18 cellular contexts compared by ENCODE assay signal in genomic region chr6:121485359-121485809, GRCh38. TPM values are rescaled to one million over a fixed set of nuclear protein-coding genes. Genes with fewer than 3 reads are reported as not detected.
A peak's percentile ranks its signal among the peaks of the same experiment; 100 is the strongest.
DNase-seq lines count a peak whose midpoint lies in the region; ATAC-seq and TF ChIP-seq lines count a peak whose summit lies in the region.
"Had no signal": no experiment of that assay in that cellular context is flagged by ENCODE, and none has a peak within 500 bp of the region (broad histone marks: within the 10 kb centered on the region; RNA-seq: fewer than 3 reads in every experiment).

No MANE protein-coding gene starts in this region.

- H2BK15ac ChIP-seq in IMR-90 (ENCODE audit: low read depth, low read length), result no peak overlapping the region

- peaks cover 2% of the 10 kb centered on the region; the same call in 1 of the 2 replicates for H3K4me1 ChIP-seq in IMR-90 (ENCODE audit: control insufficient read depth, insufficient read depth, low read length)
- H3K4me1 ChIP-seq: BE2C had no signal

- H2BK20ac ChIP-seq in IMR-90 (ENCODE audit: low read depth, low read length), result no peak overlapping the region

- POLR2A ChIA-PET in IMR-90 (lab: Charles Lee; ENCODE audit: unreplicated experiment), result no interaction called here

- BruUV-seq in IMR-90 (replicated peaks; lab: Mats Ljungman, UMichigan), result no TSS peak

- DNase-seq in Caki2 (ENCODE audit: low read depth) (peak; percentile 13), IMR-90 (peak; percentile 14), dermis microvascular lymphatic vessel endothelial cell (ENCODE audit: low read depth in 2 of 2) (peak; percentile 59 to 67), lung microvascular endothelial cell (ENCODE audit: low read depth in 2 of 2) (peak; percentile 27 to 68), NCI-H748 treated with DMSO at 0.1 percent for 48 hours (lab: John Stamatoyannopoulos, UW) (no peak)
- DNase-seq: activated CD8-positive, alpha-beta memory T cell treated with anti-CD3 and anti-CD28 coated beads, Interleukin-2, amount 10 ng/mL, durations not matched to agents 7 days and 5 days; activated naive CD4-positive, alpha-beta T cell; BE2C; DND-41; Kasumi-1; NCI-H187; NCI-H526 treated with DMSO at 0.1 percent for 48 hours; stimulated activated naive CD8-positive, alpha-beta T cell treated with anti-CD3 and anti-CD28 coated beads, Interleukin-15, Interleukin-2, amounts not matched to agents 100 U/mL and 50 U/mL, for 24 hours; T-helper 1 cell; uterus had no signal

- H3K23ac ChIP-seq in IMR-90 (ENCODE audit: low read depth, low read length), result no peak overlapping the region; the same call in 1 of the 2 replicates

- in situ Hi-C loops in Caki2 (cut with HindIII; ENCODE audit: low pct_unique_long_range_greater_than_20kb, low sequenced_read_pairs), result no loop called here
- in situ Hi-C loops in IMR-90 (cut with MboI; ENCODE audit: low sequenced_read_pairs), result no loop called here

- no peaks in the 10 kb centered on the region for H3K9me1 ChIP-seq in IMR-90 (ENCODE audit: insufficient read depth, low read length)

- H3K27me3 ChIP-seq in IMR-90 (ENCODE audit: control insufficient read depth, insufficient read depth, low read length), result no peaks in the 10 kb centered on the region
- H3K27me3 ChIP-seq: BE2C, uterus had no signal

- no peak overlapping the region for H3K9ac ChIP-seq in IMR-90 (ENCODE audit: low read depth, low read length)

- H3K14ac ChIP-seq in IMR-90 (replicated peaks; ENCODE audit: low read depth, low read length), result no peak overlapping the region

- H3K9me3 ChIP-seq in IMR-90 (ENCODE audit: control insufficient read depth, insufficient read depth, low read length), result no peaks in the 10 kb centered on the region
- H3K9me3 ChIP-seq: BE2C, uterus had no signal

- dilution Hi-C loops in IMR-90 (cut with HindIII; ENCODE audit: low sequenced_read_pairs, unreplicated experiment), result no loop called here

- H4K8ac ChIP-seq in IMR-90 (ENCODE audit: low read depth in 2 of 2, low read length in 2 of 2), result no peak overlapping the region

- TF ChIP-seq CTCF in IMR-90 (conservative IDR thresholded peaks at IDR 0.05; ENCODE audit: low read depth, low read length), result no peak

- no peak overlapping the region for H2AK5ac ChIP-seq in IMR-90 (ENCODE audit: low read depth, low read length)

- no CpG with 5 or more reads among the region's 2 CpGs for WGBS in IMR-90 (ENCODE audit: extremely low coverage in 2 of 2, insufficient read length in 1 of 2), 2 experiments

- no peaks in the 10 kb centered on the region for H3K36me3 ChIP-seq in IMR-90 (ENCODE audit: control insufficient read depth, insufficient read depth, low read length)
- H3K36me3 ChIP-seq: BE2C, uterus had no signal

- no peak overlapping the region for H3K4ac ChIP-seq in IMR-90 (ENCODE audit: low read depth, low read length)

- no peak overlapping the region for H4K5ac ChIP-seq in IMR-90 (ENCODE audit: low read depth, low read length)

- no peaks in the 10 kb centered on the region for H3K79me1 ChIP-seq in IMR-90 (ENCODE audit: low read depth in 1 of 2, low read length in 2 of 2)

- no peak overlapping the region for H3K56ac ChIP-seq in IMR-90 (ENCODE audit: extremely low read depth, insufficient read depth, low read length)

- no peak for TF ChIP-seq RAD21 in IMR-90 (IDR thresholded peaks at IDR 0.05; ENCODE audit: low read length)

- CTCF ChIA-PET in IMR-90 (lab: Yijun Ruan, JAX), result no interaction called here

- H2AFZ ChIP-seq in IMR-90 (replicated peaks; ENCODE audit: low read length, poor library complexity), result no peak overlapping the region

- no peak overlapping the region for H3K4me3 ChIP-seq in IMR-90 (ENCODE audit: insufficient read depth, low read depth, low read length)
- H3K4me3 ChIP-seq: uterus had no signal

- H3K18ac ChIP-seq in IMR-90 (ENCODE audit: low read depth, low read length), result no peak overlapping the region

- ATAC-seq in IMR-90 (ENCODE audit: low read depth) (no peak), GM19467 (IDR thresholded peaks at IDR 0.05; ENCODE audit: unreplicated experiment) (no peak), HG03520 (IDR thresholded peaks at IDR 0.05; ENCODE audit: unreplicated experiment) (no peak), HG02623 (IDR thresholded peaks at IDR 0.05; ENCODE audit: unreplicated experiment) (no peak)
- ATAC-seq: activated CD8-positive, alpha-beta memory T cell treated with anti-CD3 and anti-CD28 coated beads, Interleukin-2, amount 10 ng/mL, durations not matched to agents 7 days and 5 days; stimulated activated naive CD8-positive, alpha-beta T cell treated with anti-CD3 and anti-CD28 coated beads, Interleukin-15, Interleukin-2, amounts not matched to agents 100 U/mL and 50 U/mL, for 24 hours had no signal

- no peak for TF ChIP-seq POLR2A in IMR-90 (IDR thresholded peaks at IDR 0.05; ENCODE audit: low read depth, low read length)

- H3K4me2 ChIP-seq in IMR-90 (ENCODE audit: low read depth, low read length), result no peak overlapping the region

- intact Hi-C loops in IMR-90 (cut with micrococcal nuclease), result no loop called here

- H2AK9ac ChIP-seq in IMR-90 (replicated peaks; ENCODE audit: low read depth, low read length, poor library complexity), result no peak overlapping the region

- H2BK5ac ChIP-seq in IMR-90 (ENCODE audit: low read depth, low read length, poor library complexity, severe bottlenecking), result no peak overlapping the region

- H4K91ac ChIP-seq in IMR-90 (ENCODE audit: insufficient read depth, low read depth, low read length), result no peak overlapping the region

- no peak overlapping the region for H3K27ac ChIP-seq in IMR-90 (ENCODE audit: insufficient read depth, low read length)
- H3K27ac ChIP-seq: uterus had no signal

- no peaks in the 10 kb centered on the region for H4K20me1 ChIP-seq in IMR-90 (ENCODE audit: insufficient read depth, low read length)

- no peak overlapping the region for H2BK120ac ChIP-seq in IMR-90 (ENCODE audit: low read depth, low read length)

TF ChIP-seq in IMR-90, 13 proteins besides CTCF, POLR2A, EP300 and RAD21:
- TF ChIP-seq CEBPB (IDR thresholded peaks at IDR 0.05; ENCODE audit: low read depth, low read length) (no peak), USF2 (IDR thresholded peaks at IDR 0.05; ENCODE audit: low read depth, low read length) (no peak), SMC3 (IDR thresholded peaks at IDR 0.05; ENCODE audit: low read depth, low read length) (no peak), RFX5 (IDR thresholded peaks at IDR 0.05; ENCODE audit: low read depth, low read length) (no peak), FOS (IDR thresholded peaks at IDR 0.05; ENCODE audit: low read depth, low read length) (no peak), MAFK (IDR thresholded peaks at IDR 0.05; ENCODE audit: low read depth, low read length) (no peak), BHLHE40 (IDR thresholded peaks at IDR 0.05; ENCODE audit: low read depth, low read length) (no peak), MAZ (IDR thresholded peaks at IDR 0.05; ENCODE audit: borderline replicate concordance, low read depth, low read length) (no peak), ELK1 (IDR thresholded peaks at IDR 0.05; ENCODE audit: borderline replicate concordance, low read depth, low read length) (no peak), RCOR1 (IDR thresholded peaks at IDR 0.05; ENCODE audit: insufficient replicate concordance, low read length) (no peak), NFE2L2 (IDR thresholded peaks at IDR 0.05; ENCODE audit: low read depth, low read length) (no peak), CHD1 (IDR thresholded peaks at IDR 0.05; ENCODE audit: low read depth, low read length) (no peak), MXI1 (IDR thresholded peaks at IDR 0.05; ENCODE audit: borderline replicate concordance, low read depth, low read length) (no peak)

RNA-seq across cellular contexts. Expression of gene GJA1, which starts 49.9 kb away (rescaled TPM):
- total RNA-seq in Caki2 (2014; rRNA removed; shearing (Covaris generic); ENCODE audit: low replicate concordance), result 26.6 and 32.5 TPM in 2 replicates
- total RNA-seq in IMR-90 (2012; rRNA removed) (314 and 323 TPM in 2 replicates), dermis microvascular lymphatic vessel endothelial cell (1,124 and 1,357 TPM in 2 replicates), lung microvascular endothelial cell (363 and 693 TPM in 2 replicates)
- polyA plus RNA-seq in IMR-90 (2012; rRNA removed), result 131 and 180 TPM in 2 replicates
- 40.8 and 46.3 TPM in 2 replicates for polyA plus RNA-seq in IMR-90 (2012; cell fraction: cytosol; rRNA removed)
- polyA plus RNA-seq in IMR-90 (2012; cell fraction: nucleus; rRNA removed; ENCODE audit: low replicate concordance), result 9.7 and 51.6 TPM in 2 replicates
- total RNA-seq: activated CD8-positive, alpha-beta memory T cell treated with anti-CD3 and anti-CD28 coated beads, Interleukin-2, amount 10 ng/mL, durations not matched to agents 7 days and 5 days had no signal
